ENCODE assay signal across 21 cellular contexts in genomic region chr10:101597036-101597435, GRCh38.
"Had no signal": no experiment of that assay in that cellular context is flagged by ENCODE, and none has a peak within 500 bp of the region (broad histone marks: within the 10 kb centered on the region; RNA-seq: fewer than 3 reads in every experiment).

No MANE protein-coding gene starts in this region.

- H3K9me3 Mint-ChIP-seq: activated T-cell treated with anti-CD3 and anti-CD28 coated beads, Interleukin-2, amount 50 U/mL, for 4 hours; memory B cell; naive B cell; neural crest cell; stimulated activated naive CD8-positive, alpha-beta T cell treated with anti-CD3 and anti-CD28 coated beads, Interleukin-15, Interleukin-2, amounts not matched to agents 100 ng/mL and 50 ng/mL, for 24 hours; T-cell had no signal

- H3K4me3 Mint-ChIP-seq: activated T-cell treated with anti-CD3 and anti-CD28 coated beads, Interleukin-2, amount 50 U/mL, for 4 hours; memory B cell; naive B cell; neural crest cell; stimulated activated naive CD8-positive, alpha-beta T cell treated with anti-CD3 and anti-CD28 coated beads, Interleukin-15, Interleukin-2, amounts not matched to agents 100 ng/mL and 50 ng/mL, for 24 hours; T-cell had no signal

- DNase-seq: activated CD4-positive, alpha-beta T cell treated with anti-CD3 and anti-CD28 coated beads, Interleukin-2, amount 50 U/mL, for 1 hour; activated CD8-positive, alpha-beta memory T cell treated with anti-CD3 and anti-CD28 coated beads, Interleukin-2, amount 50 U/mL, for 4 hours; activated effector memory CD4-positive, alpha-beta T cell treated with Interleukin-2 at 50 U/mL for 16 hours; activated naive CD4-positive, alpha-beta T cell treated with anti-CD3 and anti-CD28 coated beads, Interleukin-2, amount 50 U/mL, for 16 hours; activated T-cell treated with anti-CD3 and anti-CD28 coated beads, Interleukin-2, amount 50 U/mL, for 4 hours; dorsolateral prefrontal cortex; head of caudate nucleus; left ventricle myocardium superior; mucosa of descending colon; naive B cell; right cardiac atrium; T-cell; T-helper 9 cell; uterus had no signal

- ATAC-seq: activated CD4-positive, CD25-positive, alpha-beta regulatory T cell treated with anti-CD3 and anti-CD28 coated beads, Interleukin-2, amount 50 U/mL, for 24 hours; activated T-cell treated with anti-CD3 and anti-CD28 coated beads, Interleukin-2, amount 50 U/mL, for 4 hours; left ventricle myocardium superior; mucosa of descending colon; right cardiac atrium; T-cell had no signal

- H3K36me3 ChIP-seq: ascending aorta, prostate gland, uterus had no signal

- H3K36me3 Mint-ChIP-seq: naive B cell, T-cell had no signal

- H3K27me3 ChIP-seq: ascending aorta, dorsolateral prefrontal cortex, tibial nerve, uterus had no signal

- H3K27ac Mint-ChIP-seq: memory B cell; stimulated activated naive CD8-positive, alpha-beta T cell treated with anti-CD3 and anti-CD28 coated beads, Interleukin-15, Interleukin-2, amounts not matched to agents 100 ng/mL and 50 ng/mL, for 24 hours; T-cell had no signal

- H3K4me1 ChIP-seq: ascending aorta, prostate gland, uterus had no signal

- H3K9me3 ChIP-seq: ascending aorta, mucosa of descending colon, prostate gland, tibial nerve, uterus had no signal

- H3K4me3 ChIP-seq: ascending aorta, dorsolateral prefrontal cortex, mucosa of descending colon, prostate gland, tibial nerve, uterus had no signal

- H3K27ac ChIP-seq: ascending aorta, dorsolateral prefrontal cortex, prostate gland, tibial nerve had no signal

- H3K4me1 Mint-ChIP-seq: naive B cell, neural crest cell, T-cell had no signal

- H3K27me3 Mint-ChIP-seq: memory B cell; naive B cell; stimulated activated naive CD8-positive, alpha-beta T cell treated with anti-CD3 and anti-CD28 coated beads, Interleukin-15, Interleukin-2, amounts not matched to agents 100 ng/mL and 50 ng/mL, for 24 hours had no signal
